In genomic region chr11:637333-637592, GRCh38 we compare ENCODE assay signal across 1 cellular context.
TF ChIP-seq lines count a peak whose summit lies in the region.

No MANE protein-coding gene starts in this region.

TF ChIP-seq in IMR-90, 13 proteins besides CTCF, POLR2A, EP300 and RAD21:
- no peak for TF ChIP-seq RCOR1 (IDR thresholded peaks at IDR 0.05; ENCODE audit: insufficient replicate concordance, low read length)
- TF ChIP-seq SMC3 (IDR thresholded peaks at IDR 0.05; ENCODE audit: low read depth, low read length) = no peak
- TF ChIP-seq RFX5 (IDR thresholded peaks at IDR 0.05; ENCODE audit: low read depth, low read length) = no peak
- TF ChIP-seq CEBPB (IDR thresholded peaks at IDR 0.05; ENCODE audit: low read depth, low read length) = no peak
- no peak for TF ChIP-seq MXI1 (IDR thresholded peaks at IDR 0.05; ENCODE audit: borderline replicate concordance, low read depth, low read length)
